Comparison of ENCODE assay signal across 30 cellular contexts in the genomic region with DNA sequence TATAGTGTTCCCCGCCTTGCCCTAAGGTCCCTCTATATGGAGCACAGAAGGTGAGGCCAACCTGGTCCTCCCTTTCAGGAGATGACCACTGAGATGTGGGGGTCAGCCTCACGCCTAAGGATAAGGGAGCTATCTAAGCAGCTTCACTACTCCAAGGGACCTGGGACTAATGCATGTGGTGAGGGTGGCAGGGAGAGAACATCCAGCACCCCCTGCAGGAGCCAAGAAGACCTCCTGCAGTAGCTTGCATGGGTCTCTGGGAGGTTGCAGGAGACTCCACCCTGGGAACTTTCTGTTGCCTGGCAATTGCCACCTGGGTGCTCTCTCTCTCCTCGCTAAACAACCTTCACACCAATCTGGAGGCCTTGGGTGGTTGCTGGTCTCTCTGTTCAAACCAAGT.
DNase-seq lines count a peak whose midpoint lies in the region; ATAC-seq and TF ChIP-seq lines count a peak whose summit lies in the region.
"Had no signal": no experiment of that assay in that cellular context is flagged by ENCODE, and none has a peak within 500 bp of the region (broad histone marks: within the 10 kb centered on the region; RNA-seq: fewer than 3 reads in every experiment).

No MANE protein-coding gene starts in this region.

- H3K36me3 ChIP-seq in aorta (ENCODE audit: control insufficient read depth in 1 of 2, insufficient read depth in 2 of 2, low read length in 1 of 2) = no peaks in the 10 kb centered on the region
- H3K36me3 ChIP-seq in effector memory CD4-positive, alpha-beta T cell (ENCODE audit: control insufficient read depth, insufficient read depth, low read length) = no peaks in the 10 kb centered on the region
- H3K36me3 ChIP-seq: sigmoid colon, tibial nerve had no signal

- WGBS in aorta, 2 donors = 95 to 97% methylated on average over 3 of the region's 3 CpGs

- peak; percentile 16 for DNase-seq in ACHN
- peak; percentile 16 for DNase-seq in NB4 (ENCODE audit: low read depth)
- DNase-seq in left lobe of liver (ENCODE audit: low spot score) = no peak
- DNase-seq in aorta = no peak
- DNase-seq in KG1 (lab: John Stamatoyannopoulos, UW) = no peak
- no peak for DNase-seq in effector memory CD4-positive, alpha-beta T cell
- DNase-seq: activated CD4-positive, alpha-beta T cell treated with anti-CD3 and anti-CD28 coated beads for 48 hours; activated naive CD4-positive, alpha-beta T cell treated with anti-CD3 and anti-CD28 coated beads, Interleukin-2, amount 50 U/mL, for 16 hours; activated T-cell treated with anti-CD3 and anti-CD28 coated beads for 4 hours; cerebellar nuclear complex; COR-L47; dermis blood vessel endothelial cell; DND-41; NCI-H1417 treated with DMSO at 0.1 percent for 48 hours; NCI-H2081; NCI-H2227 treated with DMSO at 0.1 percent for 48 hours; NCI-H526; SHP77; stimulated activated CD4-positive, alpha-beta T cell treated with anti-CD3 and anti-CD28 coated beads, Interleukin-4, amount 100 ng/mL, for 1 hour had no signal

- intact Hi-C loops in aorta (cut with DNase I) = no loop called here

- TF ChIP-seq CTCF in GM12872 (IDR thresholded peaks at IDR 0.05; ENCODE audit: insufficient read depth, low read depth, low read length) (0 out of 3 replicates have a peak, but pooled peaks have one; percentile 2), NB4 (IDR thresholded peaks at IDR 0.05; ENCODE audit: low read depth, low read length) (no peak)

- H3K4me3 ChIP-seq in NB4 (ENCODE audit: low read depth, low read length) = no peak overlapping the region
- H3K4me3 ChIP-seq in aorta (ENCODE audit: low read length in 2 of 2) = no peak overlapping the region
- H3K4me3 ChIP-seq in effector memory CD4-positive, alpha-beta T cell (ENCODE audit: insufficient read depth, low read depth, low read length, poor library complexity, severe bottlenecking) = no peak overlapping the region
- H3K4me3 ChIP-seq: GM12878, hepatocyte, lung, sigmoid colon, tibial nerve had no signal

- in situ Hi-C loops in ACHN (cut with HindIII; ENCODE audit: low pct_ligation_motif_present, low pct_unique_long_range_greater_than_20kb, low sequenced_read_pairs) = no loop called here

- peaks cover 0 to 3% of the 10 kb centered on the region in 2 donors for H3K4me1 ChIP-seq in aorta (ENCODE audit: control insufficient read depth in 1 of 2, insufficient read depth in 2 of 2, low read length in 2 of 2)
- no peaks in the 10 kb centered on the region for H3K4me1 ChIP-seq in effector memory CD4-positive, alpha-beta T cell (ENCODE audit: control insufficient read depth, insufficient read depth, low read length, poor library complexity, severe bottlenecking)

- ATAC-seq in left lobe of liver = peak; percentile 47
- no peak for ATAC-seq in aorta (ENCODE audit: low FRiP score)
- ATAC-seq in HG03045 (IDR thresholded peaks at IDR 0.05; ENCODE audit: unreplicated experiment) = no peak
- ATAC-seq: GM12878; natural killer cell treated with Interleukin-12 subunit alpha and Interleukin-12 subunit beta and Interleukin-15 and Interleukin-18, amount 100 ng/mL, for 72 hours; Panc1 had no signal

- no peak overlapping the region for H3K27ac ChIP-seq in aorta (ENCODE audit: low read depth in 1 of 2, low read length in 2 of 2)
- no peak overlapping the region for H3K27ac ChIP-seq in effector memory CD4-positive, alpha-beta T cell (ENCODE audit: insufficient read depth, low read length, poor library complexity, severe bottlenecking)
- H3K27ac ChIP-seq: C4-2B, hepatocyte, sigmoid colon, VCaP had no signal

- TF ChIP-seq POLR2A in NB4 (IDR thresholded peaks at IDR 0.05; ENCODE audit: extremely low read depth, insufficient read length) = no peak

- H3K27me3 ChIP-seq in aorta (ENCODE audit: control insufficient read depth in 1 of 2, insufficient read depth in 2 of 2, low read length in 1 of 2) = no peaks in the 10 kb centered on the region
- no peaks in the 10 kb centered on the region for H3K27me3 ChIP-seq in effector memory CD4-positive, alpha-beta T cell (replicated peaks; ENCODE audit: control insufficient read depth, insufficient read depth, low read length, poor library complexity, severe bottlenecking)
- H3K27me3 ChIP-seq: hepatocyte, sigmoid colon, tibial nerve had no signal

- H3K9me3 ChIP-seq in aorta (ENCODE audit: control insufficient read depth, low read length) = no peaks in the 10 kb centered on the region
- H3K9me3 ChIP-seq in effector memory CD4-positive, alpha-beta T cell (ENCODE audit: control insufficient read depth, low read length) = no peaks in the 10 kb centered on the region
- H3K9me3 ChIP-seq: sigmoid colon, tibial nerve had no signal

Comparison
In these comparisons a context has a peak if more than half of its experiments do, and no peak if none do; other contexts are left out.
1. DNase-seq: peak in ACHN (single experiment) and NB4 (single experiment); none in left lobe of liver (single experiment), aorta (0 of 2), KG1 (single experiment) and effector memory CD4-positive, alpha-beta T cell (0 of 3).